Comparison of ENCODE assay signal across 8 cellular contexts in genomic region chr14:59870277-59871165, GRCh38. TPM values are rescaled to one million over a fixed set of nuclear protein-coding genes. Genes with fewer than 3 reads are reported as not detected.
DNase-seq lines count a peak whose midpoint lies in the region; ATAC-seq, FAIRE-seq and TF ChIP-seq lines count a peak whose summit lies in the region.

A gene with protein sequence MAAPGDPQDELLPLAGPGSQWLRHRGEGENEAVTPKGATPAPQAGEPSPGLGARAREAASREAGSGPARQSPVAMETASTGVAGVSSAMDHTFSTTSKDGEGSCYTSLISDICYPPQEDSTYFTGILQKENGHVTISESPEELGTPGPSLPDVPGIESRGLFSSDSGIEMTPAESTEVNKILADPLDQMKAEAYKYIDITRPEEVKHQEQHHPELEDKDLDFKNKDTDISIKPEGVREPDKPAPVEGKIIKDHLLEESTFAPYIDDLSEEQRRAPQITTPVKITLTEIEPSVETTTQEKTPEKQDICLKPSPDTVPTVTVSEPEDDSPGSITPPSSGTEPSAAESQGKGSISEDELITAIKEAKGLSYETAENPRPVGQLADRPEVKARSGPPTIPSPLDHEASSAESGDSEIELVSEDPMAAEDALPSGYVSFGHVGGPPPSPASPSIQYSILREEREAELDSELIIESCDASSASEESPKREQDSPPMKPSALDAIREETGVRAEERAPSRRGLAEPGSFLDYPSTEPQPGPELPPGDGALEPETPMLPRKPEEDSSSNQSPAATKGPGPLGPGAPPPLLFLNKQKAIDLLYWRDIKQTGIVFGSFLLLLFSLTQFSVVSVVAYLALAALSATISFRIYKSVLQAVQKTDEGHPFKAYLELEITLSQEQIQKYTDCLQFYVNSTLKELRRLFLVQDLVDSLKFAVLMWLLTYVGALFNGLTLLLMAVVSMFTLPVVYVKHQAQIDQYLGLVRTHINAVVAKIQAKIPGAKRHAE (minus strand): TSS chr14:59870776. CDS start chr14:59870630, 146 bp downstream.

- H3K4me3 ChIP-seq in fibroblast of villous mesenchyme (ENCODE audit: low read depth, low read length) = peak within 1 kb of the TSS; percentile 54

- TF ChIP-seq CTCF in fibroblast of villous mesenchyme (IDR thresholded peaks at IDR 0.05; ENCODE audit: insufficient read depth, low read depth, low read length) = no peak

- peak; percentile 48 for DNase-seq in activated naive CD4-positive, alpha-beta T cell treated with anti-CD3 and anti-CD28 coated beads, Interleukin-2, amount 10 ng/mL, durations not matched to agents 7 days and 5 days
- DNase-seq in activated naive CD4-positive, alpha-beta T cell treated with Interleukin-2 at 50 U/mL for 16 hours = no peak
- DNase-seq in NCI-H226 = peak; percentile 27
- DNase-seq in activated CD8-positive, alpha-beta T cell treated with anti-CD3 and anti-CD28 coated beads, Interleukin-2, amount 10 ng/mL, durations not matched to agents 7 days and 5 days = peak; percentile 30
- DNase-seq in fibroblast of villous mesenchyme (ENCODE audit: low read depth) = peak; percentile 35
- DNase-seq in naive B cell = no peak
- peak; percentile 92 for DNase-seq in urothelium cell line (ENCODE audit: low spot score)

- peaks cover 42% of the 10 kb centered on the region for H3K27me3 Mint-ChIP-seq in activated naive CD4-positive, alpha-beta T cell treated with anti-CD3 and anti-CD28 coated beads, Interleukin-2, amount 10 ng/mL, durations not matched to agents 7 days and 5 days
- H3K27me3 Mint-ChIP-seq in activated CD8-positive, alpha-beta T cell treated with anti-CD3 and anti-CD28 coated beads, Interleukin-2, amount 10 ng/mL, durations not matched to agents 7 days and 5 days (ENCODE audit: low read depth) = peaks cover 47% of the 10 kb centered on the region
- H3K27me3 Mint-ChIP-seq in naive B cell = peaks cover 48 to 52% (median 48%) of the 10 kb centered on the region in 3 donors

- peaks cover 6% of the 10 kb centered on the region for H3K4me1 Mint-ChIP-seq in activated naive CD4-positive, alpha-beta T cell treated with anti-CD3 and anti-CD28 coated beads, Interleukin-2, amount 10 ng/mL, durations not matched to agents 7 days and 5 days
- peaks cover 6% of the 10 kb centered on the region for H3K4me1 Mint-ChIP-seq in activated CD8-positive, alpha-beta T cell treated with anti-CD3 and anti-CD28 coated beads, Interleukin-2, amount 10 ng/mL, durations not matched to agents 7 days and 5 days (ENCODE audit: low read depth)
- H3K4me1 Mint-ChIP-seq in naive B cell = peaks cover 6 to 11% (median 7%) of the 10 kb centered on the region in 3 donors

- no peaks in the 10 kb centered on the region for H3K9me3 Mint-ChIP-seq in activated naive CD4-positive, alpha-beta T cell treated with anti-CD3 and anti-CD28 coated beads, Interleukin-2, amount 10 ng/mL, durations not matched to agents 7 days and 5 days
- no peaks in the 10 kb centered on the region for H3K9me3 Mint-ChIP-seq in activated CD8-positive, alpha-beta T cell treated with anti-CD3 and anti-CD28 coated beads, Interleukin-2, amount 10 ng/mL, durations not matched to agents 7 days and 5 days (ENCODE audit: insufficient read depth)
- peaks cover 0 to 6% (median 3%) of the 10 kb centered on the region in 7 donors for H3K9me3 Mint-ChIP-seq in naive B cell

- H3K4me3 Mint-ChIP-seq in activated naive CD4-positive, alpha-beta T cell treated with anti-CD3 and anti-CD28 coated beads, Interleukin-2, amount 10 ng/mL, durations not matched to agents 7 days and 5 days = peak within 1 kb of the TSS; percentile 68
- H3K4me3 Mint-ChIP-seq in activated CD8-positive, alpha-beta T cell treated with anti-CD3 and anti-CD28 coated beads, Interleukin-2, amount 10 ng/mL, durations not matched to agents 7 days and 5 days = peak within 1 kb of the TSS; percentile 71
- H3K4me3 Mint-ChIP-seq in naive B cell = peak within 1 kb of the TSS; percentile 68 to 90 (median 85)

- ATAC-seq in HG02938 (IDR thresholded peaks at IDR 0.05; ENCODE audit: unreplicated experiment) (peak; percentile 56), naive B cell (ENCODE audit: low read depth in 2 of 2) (peak; percentile 14 to 32)
- ATAC-seq in activated CD8-positive, alpha-beta T cell treated with anti-CD3 and anti-CD28 coated beads, Interleukin-2, amount 10 ng/mL, durations not matched to agents 7 days and 5 days = peak; percentile 86

- CTCF ChIA-PET in activated naive CD4-positive, alpha-beta T cell treated with anti-CD3 and anti-CD28 coated beads, Interleukin-2, amount 10 ng/mL, durations not matched to agents 7 days and 5 days (lab: Charles Lee) = no interaction called here
- CTCF ChIA-PET in activated CD8-positive, alpha-beta T cell treated with anti-CD3 and anti-CD28 coated beads, Interleukin-2, amount 10 ng/mL, durations not matched to agents 7 days and 5 days (lab: Charles Lee) = no interaction called here

- POLR2A ChIA-PET in activated CD8-positive, alpha-beta T cell treated with anti-CD3 and anti-CD28 coated beads, Interleukin-2, amount 10 ng/mL, durations not matched to agents 7 days and 5 days (lab: Charles Lee) = no interaction called here

- H3K27ac Mint-ChIP-seq in activated naive CD4-positive, alpha-beta T cell treated with anti-CD3 and anti-CD28 coated beads, Interleukin-2, amount 10 ng/mL, durations not matched to agents 7 days and 5 days = no peak within 1 kb of the TSS
- H3K27ac Mint-ChIP-seq in activated CD8-positive, alpha-beta T cell treated with anti-CD3 and anti-CD28 coated beads, Interleukin-2, amount 10 ng/mL, durations not matched to agents 7 days and 5 days = no peak within 1 kb of the TSS
- peak within 1 kb of the TSS in 1 of 6 donors; percentile 38 for H3K27ac Mint-ChIP-seq in naive B cell

- H3K36me3 Mint-ChIP-seq in activated naive CD4-positive, alpha-beta T cell treated with anti-CD3 and anti-CD28 coated beads, Interleukin-2, amount 10 ng/mL, durations not matched to agents 7 days and 5 days = no peaks in the 10 kb centered on the region
- no peaks in the 10 kb centered on the region for H3K36me3 Mint-ChIP-seq in activated CD8-positive, alpha-beta T cell treated with anti-CD3 and anti-CD28 coated beads, Interleukin-2, amount 10 ng/mL, durations not matched to agents 7 days and 5 days (ENCODE audit: low read depth)
- H3K36me3 Mint-ChIP-seq in naive B cell = no peaks in the 10 kb centered on the region

- peak; percentile 95 for FAIRE-seq in urothelium cell line (lab: Jason Lieb, UNC)

RNA-seq across cellular contexts. Expression of the gene that starts here (rescaled TPM):
- not detected for total RNA-seq in activated CD8-positive, alpha-beta T cell treated with anti-CD3 and anti-CD28 coated beads, Interleukin-2, amount 10 ng/mL, durations not matched to agents 7 days and 5 days
- total RNA-seq in fibroblast of villous mesenchyme = 0.43 and 0.64 TPM in 2 replicates
- polyA plus RNA-seq in naive B cell (ENCODE audit: low read depth in 6 of 6) = under 1 TPM in 3 of 6 donors, not detected in 3; 0.09 to 0.77 (median 0.17) TPM

Comparison
In these comparisons a context has a peak if more than half of its experiments do, and no peak if none do; other contexts are left out.
1. DNase-seq: peak in activated naive CD4-positive, alpha-beta T cell treated with anti-CD3 and anti-CD28 coated beads, Interleukin-2, amount 10 ng/mL, durations not matched to agents 7 days and 5 days (single experiment), NCI-H226 (single experiment) and urothelium cell line (single experiment); none in activated naive CD4-positive, alpha-beta T cell treated with Interleukin-2 at 50 U/mL for 16 hours (single experiment) and naive B cell (single experiment).
2. Peak in DNase-seq and ATAC-seq in activated CD8-positive, alpha-beta T cell treated with anti-CD3 and anti-CD28 coated beads, Interleukin-2, amount 10 ng/mL, durations not matched to agents 7 days and 5 days; RNA of the gene not detected or under 1 TPM.
3. Peak in DNase-seq and H3K4me3 ChIP-seq in fibroblast of villous mesenchyme; RNA of the gene not detected or under 1 TPM.
4. Peak in ATAC-seq in naive B cell; RNA of the gene not detected or under 1 TPM.
5. ATAC-seq: peak in every context shown above with its lines; median percentile 86 in activated CD8-positive, alpha-beta T cell treated with anti-CD3 and anti-CD28 coated beads, Interleukin-2, amount 10 ng/mL, durations not matched to agents 7 days and 5 days; 56 in HG02938; 23 in naive B cell.
6. Peak in every context shown above with its lines, with median percentiles within 50 percentile points of each other: H3K4me3 Mint-ChIP-seq.